ENCODE assay signal across 12 cellular contexts in genomic region chr5:167255931-167256330, GRCh38.
DNase-seq lines count a peak whose midpoint lies in the region; ATAC-seq and TF ChIP-seq lines count a peak whose summit lies in the region.
"Had no signal": no experiment of that assay in that cellular context is flagged by ENCODE, and none has a peak within 500 bp of the region (broad histone marks: within the 10 kb centered on the region; RNA-seq: fewer than 3 reads in every experiment).

No MANE protein-coding gene starts in this region.

- no peak overlapping the region for H3K4me3 ChIP-seq in SK-N-MC
- H3K4me3 ChIP-seq in ovary = no peak overlapping the region
- H3K4me3 ChIP-seq: BLaER1 had no signal

- no peak overlapping the region for H3K9ac ChIP-seq in SK-N-MC (ENCODE audit: insufficient read length)
- H3K9ac ChIP-seq: BLaER1 had no signal

- H3K27ac ChIP-seq in SK-N-MC (peak overlapping the region; percentile 38; the same call in 1 of the 2 replicates), ovary (no peak overlapping the region)
- H3K27ac ChIP-seq: 22Rv1, BLaER1 had no signal

- TF ChIP-seq CTCF in ovary (IDR thresholded peaks at IDR 0.05) = no peak

- DNase-seq in Ammon's horn (ENCODE audit: low spot score) = peak; percentile 22
- no peak for DNase-seq in SK-N-MC (ENCODE audit: low read depth, low spot score)
- peak; percentile 97 for DNase-seq in foreskin melanocyte
- peak; percentile 63 for DNase-seq in pons (ENCODE audit: low spot score)
- DNase-seq in NCI-H510A (lab: John Stamatoyannopoulos, UW) = no peak
- DNase-seq in ovary = no peak
- DNase-seq: Caco-2; CD8-positive, alpha-beta memory T cell; H7 had no signal

- H3K9me3 ChIP-seq in SK-N-MC (ENCODE audit: low read depth, low read length) = no peaks in the 10 kb centered on the region
- no peaks in the 10 kb centered on the region for H3K9me3 ChIP-seq in ovary
- H3K9me3 ChIP-seq: BLaER1, Caco-2 had no signal

- TF ChIP-seq POLR2A in ovary (IDR thresholded peaks at IDR 0.05) = no peak

- no peak for ATAC-seq in SK-N-SH treated with all-trans-retinoic acid at 6 μM for 48 hours

- intact Hi-C loops in ovary (cut with DNase I) = no loop called here

- WGBS in ovary, 3 donors = 85 to 92% (median 87%) methylated on average over 2 of the region's 2 CpGs

- H3K36me3 ChIP-seq in SK-N-MC (ENCODE audit: insufficient read depth, low read length) = no peaks in the 10 kb centered on the region
- no peaks in the 10 kb centered on the region for H3K36me3 ChIP-seq in ovary
- H3K36me3 ChIP-seq: BLaER1 had no signal

- no peaks in the 10 kb centered on the region for H3K27me3 ChIP-seq in ovary
- H3K27me3 ChIP-seq: BLaER1 had no signal

- no peaks in the 10 kb centered on the region for H3K4me1 ChIP-seq in ovary (ENCODE audit: insufficient read depth)
- H3K4me1 ChIP-seq: Caco-2 had no signal

- TF ChIP-seq EP300 in ovary (IDR thresholded peaks at IDR 0.05) = no peak

TF ChIP-seq in SK-N-SH treated with all-trans-retinoic acid at 6 μM for 48 hours, 23 proteins besides CTCF, POLR2A, EP300 and RAD21:
- TF ChIP-seq TCF4 (CRISPR knock-in tag; IDR thresholded peaks at IDR 0.05; ENCODE audit: borderline replicate concordance) = no peak
- no peak for TF ChIP-seq ARNTL (CRISPR knock-in tag; IDR thresholded peaks at IDR 0.05; ENCODE audit: borderline replicate concordance, low read depth)
- TF ChIP-seq GLIS3 (CRISPR knock-in tag; IDR thresholded peaks at IDR 0.05) = no peak
- TF ChIP-seq ZFP30 (CRISPR knock-in tag; IDR thresholded peaks at IDR 0.05) = no peak
- no peak for TF ChIP-seq SNAI2 (CRISPR knock-in tag; IDR thresholded peaks at IDR 0.05)
- TF ChIP-seq BACH2 (CRISPR knock-in tag; IDR thresholded peaks at IDR 0.05; ENCODE audit: borderline replicate concordance) = no peak
- no peak for TF ChIP-seq CSDC2 (CRISPR knock-in tag; IDR thresholded peaks at IDR 0.05)
- no peak for TF ChIP-seq ZNF70 (CRISPR knock-in tag; IDR thresholded peaks at IDR 0.05)
- TF ChIP-seq, protein P1, sequence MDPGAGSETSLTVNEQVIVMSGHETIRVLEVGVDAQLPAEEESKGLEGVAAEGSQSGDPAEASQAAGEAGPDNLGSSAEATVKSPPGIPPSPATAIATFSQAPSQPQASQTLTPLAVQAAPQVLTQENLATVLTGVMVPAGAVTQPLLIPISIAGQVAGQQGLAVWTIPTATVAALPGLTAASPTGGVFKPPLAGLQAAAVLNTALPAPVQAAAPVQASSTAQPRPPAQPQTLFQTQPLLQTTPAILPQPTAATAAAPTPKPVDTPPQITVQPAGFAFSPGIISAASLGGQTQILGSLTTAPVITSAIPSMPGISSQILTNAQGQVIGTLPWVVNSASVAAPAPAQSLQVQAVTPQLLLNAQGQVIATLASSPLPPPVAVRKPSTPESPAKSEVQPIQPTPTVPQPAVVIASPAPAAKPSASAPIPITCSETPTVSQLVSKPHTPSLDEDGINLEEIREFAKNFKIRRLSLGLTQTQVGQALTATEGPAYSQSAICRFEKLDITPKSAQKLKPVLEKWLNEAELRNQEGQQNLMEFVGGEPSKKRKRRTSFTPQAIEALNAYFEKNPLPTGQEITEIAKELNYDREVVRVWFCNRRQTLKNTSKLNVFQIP (CRISPR knock-in tag; IDR thresholded peaks at IDR 0.05; ENCODE audit: borderline replicate concordance, low read depth) = no peak
- TF ChIP-seq PATZ1 (CRISPR knock-in tag; IDR thresholded peaks at IDR 0.05; ENCODE audit: borderline replicate concordance) = no peak
- TF ChIP-seq, protein P2, sequence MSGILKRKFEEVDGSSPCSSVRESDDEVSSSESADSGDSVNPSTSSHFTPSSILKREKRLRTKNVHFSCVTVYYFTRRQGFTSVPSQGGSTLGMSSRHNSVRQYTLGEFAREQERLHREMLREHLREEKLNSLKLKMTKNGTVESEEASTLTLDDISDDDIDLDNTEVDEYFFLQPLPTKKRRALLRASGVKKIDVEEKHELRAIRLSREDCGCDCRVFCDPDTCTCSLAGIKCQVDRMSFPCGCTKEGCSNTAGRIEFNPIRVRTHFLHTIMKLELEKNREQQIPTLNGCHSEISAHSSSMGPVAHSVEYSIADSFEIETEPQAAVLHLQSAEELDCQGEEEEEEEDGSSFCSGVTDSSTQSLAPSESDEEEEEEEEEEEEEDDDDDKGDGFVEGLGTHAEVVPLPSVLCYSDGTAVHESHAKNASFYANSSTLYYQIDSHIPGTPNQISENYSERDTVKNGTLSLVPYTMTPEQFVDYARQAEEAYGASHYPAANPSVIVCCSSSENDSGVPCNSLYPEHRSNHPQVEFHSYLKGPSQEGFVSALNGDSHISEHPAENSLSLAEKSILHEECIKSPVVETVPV (CRISPR knock-in tag; IDR thresholded peaks at IDR 0.05) = no peak
- no peak for TF ChIP-seq TOX (CRISPR knock-in tag; IDR thresholded peaks at IDR 0.05; ENCODE audit: borderline replicate concordance)
- no peak for TF ChIP-seq OSR1 (CRISPR knock-in tag; IDR thresholded peaks at IDR 0.05)
- TF ChIP-seq, protein P3, sequence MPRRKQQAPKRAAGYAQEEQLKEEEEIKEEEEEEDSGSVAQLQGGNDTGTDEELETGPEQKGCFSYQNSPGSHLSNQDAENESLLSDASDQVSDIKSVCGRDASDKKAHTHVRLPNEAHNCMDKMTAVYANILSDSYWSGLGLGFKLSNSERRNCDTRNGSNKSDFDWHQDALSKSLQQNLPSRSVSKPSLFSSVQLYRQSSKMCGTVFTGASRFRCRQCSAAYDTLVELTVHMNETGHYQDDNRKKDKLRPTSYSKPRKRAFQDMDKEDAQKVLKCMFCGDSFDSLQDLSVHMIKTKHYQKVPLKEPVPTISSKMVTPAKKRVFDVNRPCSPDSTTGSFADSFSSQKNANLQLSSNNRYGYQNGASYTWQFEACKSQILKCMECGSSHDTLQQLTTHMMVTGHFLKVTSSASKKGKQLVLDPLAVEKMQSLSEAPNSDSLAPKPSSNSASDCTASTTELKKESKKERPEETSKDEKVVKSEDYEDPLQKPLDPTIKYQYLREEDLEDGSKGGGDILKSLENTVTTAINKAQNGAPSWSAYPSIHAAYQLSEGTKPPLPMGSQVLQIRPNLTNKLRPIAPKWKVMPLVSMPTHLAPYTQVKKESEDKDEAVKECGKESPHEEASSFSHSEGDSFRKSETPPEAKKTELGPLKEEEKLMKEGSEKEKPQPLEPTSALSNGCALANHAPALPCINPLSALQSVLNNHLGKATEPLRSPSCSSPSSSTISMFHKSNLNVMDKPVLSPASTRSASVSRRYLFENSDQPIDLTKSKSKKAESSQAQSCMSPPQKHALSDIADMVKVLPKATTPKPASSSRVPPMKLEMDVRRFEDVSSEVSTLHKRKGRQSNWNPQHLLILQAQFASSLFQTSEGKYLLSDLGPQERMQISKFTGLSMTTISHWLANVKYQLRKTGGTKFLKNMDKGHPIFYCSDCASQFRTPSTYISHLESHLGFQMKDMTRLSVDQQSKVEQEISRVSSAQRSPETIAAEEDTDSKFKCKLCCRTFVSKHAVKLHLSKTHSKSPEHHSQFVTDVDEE (CRISPR knock-in tag; IDR thresholded peaks at IDR 0.05) = no peak
- TF ChIP-seq ISL1 (CRISPR knock-in tag; IDR thresholded peaks at IDR 0.05) = no peak
- TF ChIP-seq ESRRG (CRISPR knock-in tag; IDR thresholded peaks at IDR 0.05) = no peak
- TF ChIP-seq, protein P4, sequence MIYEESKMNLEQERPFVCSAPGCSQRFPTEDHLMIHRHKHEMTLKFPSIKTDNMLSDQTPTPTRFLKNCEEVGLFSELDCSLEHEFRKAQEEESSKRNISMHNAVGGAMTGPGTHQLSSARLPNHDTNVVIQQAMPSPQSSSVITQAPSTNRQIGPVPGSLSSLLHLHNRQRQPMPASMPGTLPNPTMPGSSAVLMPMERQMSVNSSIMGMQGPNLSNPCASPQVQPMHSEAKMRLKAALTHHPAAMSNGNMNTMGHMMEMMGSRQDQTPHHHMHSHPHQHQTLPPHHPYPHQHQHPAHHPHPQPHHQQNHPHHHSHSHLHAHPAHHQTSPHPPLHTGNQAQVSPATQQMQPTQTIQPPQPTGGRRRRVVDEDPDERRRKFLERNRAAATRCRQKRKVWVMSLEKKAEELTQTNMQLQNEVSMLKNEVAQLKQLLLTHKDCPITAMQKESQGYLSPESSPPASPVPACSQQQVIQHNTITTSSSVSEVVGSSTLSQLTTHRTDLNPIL (CRISPR knock-in tag; IDR thresholded peaks at IDR 0.05; ENCODE audit: low read depth) = no peak
- no peak for TF ChIP-seq RARB (CRISPR knock-in tag; IDR thresholded peaks at IDR 0.05)
- TF ChIP-seq ZNF8 (CRISPR knock-in tag; IDR thresholded peaks at IDR 0.05) = no peak
- no peak for TF ChIP-seq PPARA (CRISPR knock-in tag; IDR thresholded peaks at IDR 0.05; ENCODE audit: borderline replicate concordance)

Comparison
In these comparisons a context has a peak if more than half of its experiments do, and no peak if none do; other contexts are left out.
1. DNase-seq: peak in Ammon's horn (single experiment), foreskin melanocyte (single experiment) and pons (single experiment); none in SK-N-MC (single experiment), NCI-H510A (single experiment) and ovary (0 of 5).